In the genomic region with DNA sequence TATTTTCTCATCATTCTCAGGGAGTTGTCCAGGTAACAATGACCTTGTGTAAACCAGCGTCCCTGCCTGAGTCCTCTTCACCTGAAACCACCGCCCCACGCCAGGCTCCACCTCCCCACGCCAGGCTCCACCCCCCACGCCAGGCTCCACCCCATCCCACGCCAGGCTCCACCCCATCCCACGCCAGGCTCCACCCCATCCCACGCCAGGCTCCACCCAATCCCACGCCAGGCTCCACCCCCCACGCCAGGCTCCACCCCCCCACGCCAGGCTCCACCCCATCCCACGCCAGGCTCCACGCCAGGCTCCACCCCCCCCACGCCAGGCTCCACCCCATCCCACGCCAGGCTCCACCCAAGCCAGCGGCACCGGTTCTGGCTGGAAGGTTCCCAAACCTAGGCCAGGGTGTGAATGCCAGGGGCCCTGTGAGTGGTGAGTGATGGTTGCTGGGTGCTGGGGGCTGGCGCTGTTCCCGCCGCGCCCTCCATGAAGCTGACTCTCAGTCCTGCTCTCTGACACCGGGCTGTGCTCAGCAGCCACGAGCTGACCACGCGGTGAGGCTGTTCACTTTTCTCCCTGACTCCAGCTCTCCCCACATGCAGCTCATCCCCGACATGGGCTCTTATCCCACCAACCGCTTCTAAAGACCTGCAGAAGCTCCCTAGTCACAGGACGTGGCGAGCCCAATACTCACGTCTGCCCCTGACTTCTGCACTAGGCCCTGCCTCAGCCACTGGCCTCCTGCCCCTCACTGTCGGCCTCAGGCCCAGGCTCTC, we compare ENCODE assay signal across 31 cellular contexts.
"Had no signal": no experiment of that assay in that cellular context is flagged by ENCODE, and none has a peak within 500 bp of the region (broad histone marks: within the 10 kb centered on the region; RNA-seq: fewer than 3 reads in every experiment).

No MANE protein-coding gene starts in this region.

- DNase-seq: activated B cell treated with CpG ODN at 0.5 μM for 24 hours; activated CD4-positive, alpha-beta T cell treated with anti-CD3 and anti-CD28 coated beads, Interleukin-2, amount 50 U/mL, for 1 hour; activated gamma-delta T cell; activated naive CD4-positive, alpha-beta T cell treated with anti-CD3 and anti-CD28 coated beads, Interleukin-2, amount 50 U/mL, for 16 hours; activated naive CD8-positive, alpha-beta T cell treated with anti-CD3 and anti-CD28 coated beads, Interleukin-2, amount 50 U/mL, for 24 hours; activated T-cell treated with anti-CD3 and anti-CD28 coated beads for 4 hours; activated T-cell treated with anti-CD3 and anti-CD28 coated beads, Interleukin-2, amount 50 U/mL, for 72 hours; amygdala; central memory CD4-positive, alpha-beta T cell; endodermal cell; foreskin fibroblast; kidney glomerular epithelial cell; mesendoderm; natural killer cell; small intestine; stimulated activated CD4-positive, alpha-beta T cell treated with anti-CD3 and anti-CD28 coated beads, Interleukin-1b, Interleukin-23, amount 100 ng/mL, for 48 hours; stimulated activated CD4-positive, alpha-beta T cell treated with anti-CD3 and anti-CD28 coated beads, Interleukin-4, amount 100 ng/mL, for 4 hours; stimulated activated CD8-positive, alpha-beta memory T cell treated with anti-CD3 and anti-CD28 coated beads, Interleukin-4, amount 100 ng/mL, for 48 hours; stomach; T-helper 1 cell; tibial artery had no signal

- H3K4me3 Mint-ChIP-seq: activated B cell treated with CpG ODN at 0.5 μM for 24 hours; activated naive CD8-positive, alpha-beta T cell treated with anti-CD3 and anti-CD28 coated beads, Interleukin-2, amount 50 U/mL, for 24 hours; activated T-cell treated with anti-CD3 and anti-CD28 coated beads, Interleukin-2, amount 50 U/mL, for 72 hours; dendritic cell treated with granulocyte-macrophage colony-stimulating factor and Interleukin-4, amounts not matched to agents 40 ng/mL and 50 ng/mL, for 4 days; endodermal cell; natural killer cell; stimulated activated memory B cell treated with anti-CD40 and anti-IgM and Interleukin-4, amounts not matched to agents 10 μg/mL and 1 μg/mL and 100 μg/mL, for 72 hours; T-helper 2 cell treated with Interferon-gamma antibody and Interleukin-4, amounts not matched to agents 5 μg/mL and 100 μg/mL, for 36 hours had no signal

- H3K4me1 Mint-ChIP-seq: activated B cell treated with CpG ODN at 0.5 μM for 24 hours; activated naive CD8-positive, alpha-beta T cell treated with anti-CD3 and anti-CD28 coated beads, Interleukin-2, amount 50 U/mL, for 24 hours; endodermal cell; natural killer cell; stimulated activated memory B cell treated with anti-CD40 and anti-IgM and Interleukin-4, amounts not matched to agents 10 μg/mL and 1 μg/mL and 100 μg/mL, for 72 hours had no signal

- H3K4me3 ChIP-seq: breast epithelium, heart left ventricle, lung, sigmoid colon, stomach, tibial artery had no signal

- H3K4me1 ChIP-seq: breast epithelium, heart left ventricle, sigmoid colon, stomach, tibial artery had no signal

- H3K36me3 ChIP-seq: breast epithelium, heart left ventricle, sigmoid colon, stomach, tibial artery had no signal

- H3K9me3 ChIP-seq: breast epithelium, heart left ventricle, sigmoid colon, stomach, tibial artery had no signal

- H3K27ac ChIP-seq: breast epithelium, heart left ventricle, sigmoid colon, stomach, tibial artery had no signal

- FAIRE-seq: small intestine had no signal

- H3K36me3 Mint-ChIP-seq: natural killer cell; stimulated activated memory B cell treated with anti-CD40 and anti-IgM and Interleukin-4, amounts not matched to agents 10 μg/mL and 1 μg/mL and 100 μg/mL, for 72 hours had no signal

- H3K9me3 Mint-ChIP-seq: activated naive CD8-positive, alpha-beta T cell treated with anti-CD3 and anti-CD28 coated beads, Interleukin-2, amount 50 U/mL, for 24 hours; dendritic cell treated with granulocyte-macrophage colony-stimulating factor and Interleukin-4, amounts not matched to agents 40 ng/mL and 50 ng/mL, for 4 days; endodermal cell; natural killer cell; T-helper 2 cell treated with Interferon-gamma antibody and Interleukin-4, amounts not matched to agents 5 μg/mL and 100 μg/mL, for 36 hours had no signal

- H3K27ac Mint-ChIP-seq: activated B cell treated with CpG ODN at 0.5 μM for 24 hours; activated naive CD8-positive, alpha-beta T cell treated with anti-CD3 and anti-CD28 coated beads, Interleukin-2, amount 50 U/mL, for 24 hours; activated T-cell treated with anti-CD3 and anti-CD28 coated beads, Interleukin-2, amount 50 U/mL, for 72 hours; dendritic cell treated with granulocyte-macrophage colony-stimulating factor and Interleukin-4, amounts not matched to agents 40 ng/mL and 50 ng/mL, for 4 days; endodermal cell; natural killer cell; progenitor cell of endocrine pancreas; stimulated activated memory B cell treated with anti-CD40 and anti-IgM and Interleukin-4, amounts not matched to agents 10 μg/mL and 1 μg/mL and 100 μg/mL, for 72 hours; T-helper 2 cell treated with Interferon-gamma antibody and Interleukin-4, amounts not matched to agents 5 μg/mL and 100 μg/mL, for 36 hours had no signal

- ATAC-seq: activated naive CD8-positive, alpha-beta T cell treated with anti-CD3 and anti-CD28 coated beads, Interleukin-2, amount 50 U/mL, for 24 hours; activated T-cell treated with anti-CD3 and anti-CD28 coated beads, Interleukin-2, amount 50 U/mL, for 72 hours; esophagus mucosa; heart left ventricle; left lobe of liver; natural killer cell; stimulated activated memory B cell treated with anti-CD40 and anti-IgM and Interleukin-4, amounts not matched to agents 10 μg/mL and 1 μg/mL and 100 μg/mL, for 72 hours had no signal

- H3K27me3 Mint-ChIP-seq: activated B cell treated with CpG ODN at 0.5 μM for 24 hours; dendritic cell treated with granulocyte-macrophage colony-stimulating factor and Interleukin-4, amounts not matched to agents 40 ng/mL and 50 ng/mL, for 4 days; stimulated activated memory B cell treated with anti-CD40 and anti-IgM and Interleukin-4, amounts not matched to agents 10 μg/mL and 1 μg/mL and 100 μg/mL, for 72 hours had no signal
